ENCODE assay signal across 9 cellular contexts in genomic region chr9:93003552-93004407, GRCh38. TPM values are rescaled to one million over a fixed set of nuclear protein-coding genes. Genes with fewer than 3 reads are reported as not detected.
DNase-seq lines count a peak whose midpoint lies in the region; ATAC-seq, FAIRE-seq and TF ChIP-seq lines count a peak whose summit lies in the region.
"Had no signal": no experiment of that assay in that cellular context is flagged by ENCODE, and none has a peak within 500 bp of the region (broad histone marks: within the 10 kb centered on the region; RNA-seq: fewer than 3 reads in every experiment).

No MANE protein-coding gene starts in this region.

- ATAC-seq in K562, result peak; percentile 97
- no peak for ATAC-seq in GM19455 (IDR thresholded peaks at IDR 0.05; ENCODE audit: unreplicated experiment)

- H3K36me3 ChIP-seq in MG63 (no peaks in the 10 kb centered on the region), K562 (ENCODE audit: control insufficient read depth, insufficient read depth, low read length) (no peaks in the 10 kb centered on the region), kidney epithelial cell (ENCODE audit: control insufficient read depth, insufficient read depth, low read length) (no peaks in the 10 kb centered on the region)

- no peaks in the 10 kb centered on the region for H3K79me2 ChIP-seq in K562 (ENCODE audit: control insufficient read depth, insufficient read depth, low read length)

- POLR2A ChIA-PET in K562 (lab: Yijun Ruan, JAX), result interaction anchor here (0.7 to 1.3 kb wide), 2 partner anchors 105 to 116 kb away, joined by 4 read pairs; no protein-coding TSS in a partner anchor

- no peaks in the 10 kb centered on the region for H4K20me1 ChIP-seq in K562 (replicated peaks; ENCODE audit: control insufficient read depth, insufficient read depth, low read length)

- intact Hi-C loops in K562 (cut with micrococcal nuclease), result loop anchor here (2.0 to 5.0 kb wide), 2 partner anchors 104 to 301 kb away; no protein-coding TSS in a partner anchor

- CTCF ChIA-PET in K562 (lab: Yijun Ruan, JAX; ENCODE audit: low intra/inter-chr PET ratio), result interaction anchor here (1.1 to 1.7 kb wide), 2 partner anchors 47 to 105 kb away, joined by 3 read pairs; no protein-coding TSS in a partner anchor

- peak overlapping the region; percentile 82 for H3K4me2 ChIP-seq in K562 (ENCODE audit: insufficient read depth, low read length)

- peak; percentile 91 to 98 (median 94) for TF ChIP-seq CTCF in K562 (IDR thresholded peaks at IDR 0.05 in 2 of 3, conservative IDR thresholded peaks at IDR 0.05 in 1 of 3; ENCODE audit: insufficient read depth in 2 of 3, low read depth in 1 of 3, low read length in 3 of 3)
- peak; percentile 65 for TF ChIP-seq CTCF in kidney epithelial cell (IDR thresholded peaks at IDR 0.05; ENCODE audit: insufficient read depth, low read length, poor library complexity, severe bottlenecking)

- no peak for TF ChIP-seq EP300 in K562 (IDR thresholded peaks at IDR 0.05; ENCODE audit: low read length)

- in situ Hi-C loops in K562 (cut with MboI), result loop anchor here (25.0 kb wide), 1 partner anchor 309 kb away; no protein-coding TSS in a partner anchor

- no TSS peak for BruUV-seq in K562 (replicated peaks; lab: Mats Ljungman, UMichigan)

- no peak overlapping the region for H3K27ac ChIP-seq in K562 (ENCODE audit: extremely low read depth, low read depth, low read length)

- no peaks in the 10 kb centered on the region for H3K9me1 ChIP-seq in K562 (ENCODE audit: control insufficient read depth, insufficient read depth, low read length)

- peak; percentile 68 to 88 for TF ChIP-seq RAD21 in K562 (CRISPR knock-in tag; conservative IDR thresholded peaks at IDR 0.05 in 1 of 2, IDR thresholded peaks at IDR 0.05 in 1 of 2)

- H3K27me3 ChIP-seq in MG63 (no peaks in the 10 kb centered on the region), K562 (ENCODE audit: control insufficient read depth in 2 of 2, insufficient read depth in 2 of 2, low read length in 2 of 2) (peaks cover 0 to 24% of the 10 kb centered on the region in 2 experiments; a peak in 2 of 5 replicates), kidney epithelial cell (ENCODE audit: control insufficient read depth, insufficient read depth, low read length) (no peaks in the 10 kb centered on the region)

- H3K4me1 ChIP-seq in K562 (replicated peaks in 1 of 2; ENCODE audit: control insufficient read depth in 2 of 2, insufficient read depth in 2 of 2, low read length in 2 of 2), result peaks cover 9 to 13% of the 10 kb centered on the region in 2 experiments; a peak in 4 of 5 replicates

- H3K4me3 ChIP-seq in MG63 (peak overlapping the region; percentile 17; the same call in 1 of the 2 replicates), K562 (peak overlapping the region; percentile 33), kidney epithelial cell (ENCODE audit: low read depth, low read length) (no peak overlapping the region)

- DNase-seq in NCI-H1417 (lab: John Stamatoyannopoulos, UW), result peak; percentile 13 to 77 (median 45)
- no peak for DNase-seq in NCI-H1417 treated with DMSO at 0.1 percent for 48 hours (lab: John Stamatoyannopoulos, UW)
- peak; percentile 44 for DNase-seq in MG63
- peak; percentile 26 for DNase-seq in T-helper 22 cell (ENCODE audit: low read depth)
- DNase-seq in K562 (ENCODE audit: extremely low read depth in 1 of 4, low spot score in 3 of 4), result peak; percentile 70 to 78 (median 76)
- no peak for DNase-seq in kidney epithelial cell (ENCODE audit: low read depth)
- DNase-seq in stimulated activated CD4-positive, alpha-beta T cell treated with anti-CD3 and anti-CD28 coated beads, Interleukin-2, amount 100 ng/mL, for 48 hours, result peak; percentile 55 to 66

- TF ChIP-seq POLR2A in K562 (conservative IDR thresholded peaks at IDR 0.05), result no peak

- FAIRE-seq in K562 (lab: Jason Lieb, UNC), result peak; percentile 97
- FAIRE-seq: islet of Langerhans had no signal

- H3K9ac ChIP-seq in K562 (ENCODE audit: insufficient read depth in 1 of 2, low read depth in 2 of 2, low read length in 2 of 2), result peak overlapping the region in 1 of 2 experiments; percentile 80; a peak in 2 of 4 replicates

- H2AFZ ChIP-seq in K562 (ENCODE audit: low read depth, low read length), result peak overlapping the region; percentile 97

- H3K9me3 ChIP-seq in MG63, result no peaks in the 10 kb centered on the region
- H3K9me3 ChIP-seq in K562 (replicated peaks; ENCODE audit: control insufficient read depth, insufficient read depth, low read depth, low read length), result no peaks in the 10 kb centered on the region

- WGBS in K562 (ENCODE audit: insufficient coverage, low coverage, missing lambda C conversion rate), result 10% methylated on average over 28 of the region's 28 CpGs

TF ChIP-seq in K562, 482 proteins besides CTCF, POLR2A, EP300 and RAD21 (continues in another document):
- TF ChIP-seq BRF2 (IDR thresholded peaks at IDR 0.05; ENCODE audit: borderline replicate concordance, insufficient read depth, insufficient read length) (no peak), FOXP1 (CRISPR knock-in tag; IDR thresholded peaks at IDR 0.05) (0 out of 2 replicates have a peak, but pooled peaks have one; percentile 18), USF1 (CRISPR knock-in tag; IDR thresholded peaks at IDR 0.05) (peak; percentile 36; the same call in 1 of the 2 replicates), MAX (CRISPR knock-in tag; IDR thresholded peaks at IDR 0.05) (peak; percentile 65)

RNA-seq across cellular contexts. Expression of gene SUSD3, which starts 54.7 kb away (rescaled TPM):
- total RNA-seq in MG63 (2014; rRNA removed; shearing (Covaris generic); ENCODE audit: low replicate concordance), result 0.40 TPM in 1 of 2 replicates, not detected in the other
- 2.7 and 10.6 TPM in 2 replicates for total RNA-seq in K562 (2011; cell fraction: chromatin; rRNA removed; ENCODE audit: low replicate concordance)
- total RNA-seq in K562 (2011; cell fraction: nucleolus; rRNA removed), result 16.3 and 18.3 TPM in 2 replicates
- total RNA-seq in K562 (2011; cell fraction: nucleoplasm; rRNA removed), result 14.3 and 16.0 TPM in 2 replicates
- total RNA-seq in K562 (2014; rRNA removed), result 21.7 and 30.1 TPM in 2 replicates
- 4.1 and 8.0 TPM in 2 replicates for total RNA-seq in K562 (2014; rRNA removed; fragmentation: Illumina TruSeq; extraction: Trizol)
- 10.0 and 11.4 TPM in 2 replicates for total RNA-seq in K562 (2015; rRNA removed; fragmentation: Illumina TruSeq; extraction: Trizol)
- total RNA-seq in K562 (2021), result 16.9 and 18.7 TPM in 2 replicates
- 17.6 and 40.7 TPM in 2 replicates for polyA plus RNA-seq in K562 (2011; rRNA removed)
- polyA plus RNA-seq in K562 (2011; cell fraction: cytosol; rRNA removed), result 53.0 and 63.3 TPM in 2 replicates
- 20.3 and 22.3 TPM in 2 replicates for polyA plus RNA-seq in K562 (2011; cell fraction: nucleus; rRNA removed)
- polyA plus RNA-seq in K562 (2012), result 18.1 and 49.1 TPM in 2 replicates
- 9.0 and 19.4 TPM in 2 replicates for polyA plus RNA-seq in K562 (2014; fragmentation: Illumina TruSeq; extraction: Trizol)
- 1 to 10 TPM; 1.3 to 2.2 TPM for polyA plus RNA-seq in K562 (2014; fragmentation: Nextera tagmentation; extraction: Ambion mirVana)
- 18.7 and 28.1 TPM in 2 replicates for polyA plus RNA-seq in K562 (2014; rRNA removed)
- 5.2 and 5.3 TPM in 2 replicates for polyA minus RNA-seq in K562 (2011; rRNA and poly(A)+ RNA removed)
- polyA minus RNA-seq in K562 (2011; cell fraction: cytosol; rRNA and poly(A)+ RNA removed), result 11.0 and 25.0 TPM in 2 replicates
- polyA minus RNA-seq in K562 (2011; cell fraction: nucleus; rRNA and poly(A)+ RNA removed), result 2.0 and 4.7 TPM in 2 replicates
- total RNA-seq in kidney epithelial cell, result 0.89 and 1.3 TPM in 2 replicates

RNA-seq across cellular contexts. Expression of gene FGD3, which starts 56.5 kb away (rescaled TPM):
- total RNA-seq in MG63 (2014; rRNA removed; shearing (Covaris generic); ENCODE audit: low replicate concordance), result not detected in 2 replicates
- total RNA-seq in K562 (2011; cell fraction: chromatin; rRNA removed; ENCODE audit: low replicate concordance), result 0.18 and 0.56 TPM in 2 replicates
- total RNA-seq in K562 (2011; cell fraction: nucleolus; rRNA removed), result 0.13 and 0.50 TPM in 2 replicates
- total RNA-seq in K562 (2011; cell fraction: nucleoplasm; rRNA removed), result 0.22 and 0.23 TPM in 2 replicates
- total RNA-seq in K562 (2014; rRNA removed) (0.86 and 1.2 TPM in 2 replicates), K562 (2014; rRNA removed; fragmentation: Illumina TruSeq; extraction: Trizol) (0.22 and 0.29 TPM in 2 replicates), K562 (2015; rRNA removed; fragmentation: Illumina TruSeq; extraction: Trizol) (0.29 and 0.49 TPM in 2 replicates), K562 (2021) (0.76 and 1.3 TPM in 2 replicates), kidney epithelial cell (0.41 and 0.46 TPM in 2 replicates)
- polyA plus RNA-seq in K562 (2011; rRNA removed) (0.09 and 0.13 TPM in 2 replicates), K562 (2014; fragmentation: Illumina TruSeq; extraction: Trizol) (0.44 and 0.56 TPM in 2 replicates), K562 (2014; fragmentation: Nextera tagmentation; extraction: Ambion mirVana) (under 1 TPM; 0.07 to 0.17 TPM), K562 (2014; rRNA removed) (0.52 and 0.67 TPM in 2 replicates)
- 0.18 and 0.24 TPM in 2 replicates for polyA plus RNA-seq in K562 (2011; cell fraction: cytosol; rRNA removed)
- 0.13 and 0.48 TPM in 2 replicates for polyA plus RNA-seq in K562 (2011; cell fraction: nucleus; rRNA removed)
- 0.83 and 2.0 TPM in 2 replicates for polyA plus RNA-seq in K562 (2012)
- 0.06 and 0.21 TPM in 2 replicates for polyA minus RNA-seq in K562 (2011; rRNA and poly(A)+ RNA removed)
- polyA minus RNA-seq in K562 (2011; cell fraction: cytosol; rRNA and poly(A)+ RNA removed), result not detected in 2 replicates
- 0.11 and 0.27 TPM in 2 replicates for polyA minus RNA-seq in K562 (2011; cell fraction: nucleus; rRNA and poly(A)+ RNA removed)

Comparison
In these comparisons a context has a peak if more than half of its experiments do, and no peak if none do; other contexts are left out.
1. DNase-seq: peak in NCI-H1417 (3 of 3), MG63 (single experiment), T-helper 22 cell (single experiment), K562 (4 of 4) and stimulated activated CD4-positive, alpha-beta T cell treated with anti-CD3 and anti-CD28 coated beads, Interleukin-2, amount 100 ng/mL, for 48 hours (2 of 2); none in NCI-H1417 treated with DMSO at 0.1 percent for 48 hours (single experiment) and kidney epithelial cell (single experiment).